Comparison of ENCODE assay signal across 8 cellular contexts in the genomic region with DNA sequence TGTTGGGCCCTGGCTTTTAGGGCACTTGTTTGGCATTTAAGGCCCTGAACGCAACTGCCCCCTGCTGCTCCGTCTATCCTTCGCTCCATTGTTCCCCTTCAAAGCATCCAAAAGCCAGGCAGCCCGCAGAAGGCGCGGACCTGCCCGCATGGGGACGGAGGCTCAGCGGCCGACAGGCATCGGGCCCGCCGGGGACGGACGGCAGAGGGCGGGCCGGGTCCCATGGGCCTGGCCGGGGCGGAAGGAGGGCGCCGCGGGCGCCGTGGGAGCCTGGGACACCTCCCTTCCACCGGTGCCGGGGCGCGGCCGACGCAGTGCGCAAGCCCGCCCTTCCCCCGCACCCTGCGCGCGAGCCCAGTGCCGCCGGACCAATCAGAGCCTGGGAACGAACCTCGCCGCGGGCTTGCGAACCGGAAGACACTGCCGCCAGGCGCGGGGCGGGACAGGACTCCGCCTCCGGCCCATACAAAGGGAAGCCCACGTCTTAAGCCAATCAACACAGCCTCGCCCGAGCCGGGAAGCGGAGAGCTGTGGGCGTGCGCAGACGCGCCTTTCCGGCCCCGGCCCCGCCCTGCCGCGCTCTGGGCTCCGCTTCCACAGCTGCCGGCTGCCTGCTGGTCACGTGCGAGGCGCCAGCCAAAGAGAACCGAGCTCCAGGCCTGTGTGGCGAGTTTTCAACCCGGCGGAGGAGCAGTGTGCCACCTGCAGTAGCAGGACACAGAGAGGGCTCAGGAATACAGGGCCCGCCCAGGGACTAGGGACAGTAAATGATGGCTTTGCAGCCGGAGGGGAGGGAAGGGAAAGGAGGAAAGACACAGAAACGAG. TPM values are rescaled to one million over a fixed set of nuclear protein-coding genes. Genes with fewer than 3 reads are reported as not detected.
DNase-seq lines count a peak whose midpoint lies in the region; ATAC-seq, FAIRE-seq and TF ChIP-seq lines count a peak whose summit lies in the region.

No MANE protein-coding gene starts in this region.

- TF ChIP-seq POLR2A in GM18526 (IDR thresholded peaks at IDR 0.05; ENCODE audit: extremely low read depth, insufficient read length), result peak; percentile 76
- TF ChIP-seq POLR2A in body of pancreas (IDR thresholded peaks at IDR 0.05), result peak; percentile 78 to 81 (median 80)

- peak overlapping the region in 1 of 2 donors; percentile 6 for H3K4me3 ChIP-seq in body of pancreas

- H3K27me3 ChIP-seq in body of pancreas, result no peaks in the 10 kb centered on the region

- intact Hi-C loops in body of pancreas (cut with DNase I), result no loop called here
- intact Hi-C loops in sciatic nerve (cut with DNase I), result no loop called here

- WGBS in body of pancreas, 2 donors, result 0% methylated on average over 16 to 40 of the region's 76 CpGs

- peaks cover 26% of the 10 kb centered on the region for H3K4me1 ChIP-seq in body of pancreas

- peak; percentile 96 for FAIRE-seq in A204.1 (lab: Jason Lieb, UNC)
- peak; percentile 84 for FAIRE-seq in TTC549 (lab: Jason Lieb, UNC)

- TF ChIP-seq CTCF in body of pancreas (IDR thresholded peaks at IDR 0.05), result peak in 1 of 7 experiments; percentile 11

- no peaks in the 10 kb centered on the region for H3K9me3 ChIP-seq in body of pancreas

- DNase-seq in NCI-H2107 (lab: John Stamatoyannopoulos, UW) (peak; percentile 98), body of pancreas (peak; percentile 94 to 97 (median 96)), iPS DF 19.7 (ENCODE audit: low read depth, low spot score) (peak; percentile 67), sciatic nerve (ENCODE audit: low spot score) (peak; percentile 96)

- H3K36me3 ChIP-seq in body of pancreas (replicated peaks in 1 of 2; ENCODE audit: insufficient read depth in 1 of 2, low read depth in 2 of 2), result no peaks in the 10 kb centered on the region

- peak; percentile 69 for ATAC-seq in HG03064 (IDR thresholded peaks at IDR 0.05; ENCODE audit: low read depth, unreplicated experiment)
- ATAC-seq in body of pancreas, result peak; percentile 95
- peak; percentile 97 for ATAC-seq in sciatic nerve

- H3K27ac ChIP-seq in body of pancreas, result peak overlapping the region; percentile 76 to 96 (median 88)

RNA-seq across cellular contexts. Expression of gene ARHGAP4, which starts 2.1 kb away (rescaled TPM):
- total RNA-seq in body of pancreas (10 to 100 TPM in 1 of 2 donors, 1 to 10 TPM in 1; 8.6 to 16.6 TPM), sciatic nerve (50.7 TPM)

RNA-seq across cellular contexts. Expression of gene NAA10, which starts 6.7 kb away (rescaled TPM):
- total RNA-seq in body of pancreas, result 10 to 100 TPM; 30.3 to 74.7 TPM
- total RNA-seq in sciatic nerve, result 73.6 TPM

RNA-seq across cellular contexts. Expression of gene RENBP, which starts 16.3 kb away (rescaled TPM):
- total RNA-seq in body of pancreas, result 1 to 10 TPM in 1 of 2 donors, under 1 TPM in 1; 0.66 to 6.0 TPM
- 23.0 TPM for total RNA-seq in sciatic nerve

RNA-seq across cellular contexts. Expression of gene AVPR2, which starts 23.7 kb away (rescaled TPM):
- under 1 TPM; 0.66 to 0.78 TPM for total RNA-seq in body of pancreas
- 5.6 TPM for total RNA-seq in sciatic nerve

RNA-seq across cellular contexts. Expression of gene L1CAM, which starts 42.2 kb away (rescaled TPM):
- total RNA-seq in body of pancreas (1 to 10 TPM; 1.8 to 7.9 TPM), sciatic nerve (83.2 TPM)
